Comparison of ENCODE assay signal across 17 cellular contexts in genomic region chr9:123261006-123261677, GRCh38.
"Had no signal": no experiment of that assay in that cellular context is flagged by ENCODE, and none has a peak within 500 bp of the region (broad histone marks: within the 10 kb centered on the region; RNA-seq: fewer than 3 reads in every experiment).

No MANE protein-coding gene starts in this region.

- H3K9me3 ChIP-seq: body of pancreas, esophagus muscularis mucosa, ovary, spleen had no signal

- ATAC-seq: activated CD8-positive, alpha-beta T cell treated with anti-CD3 and anti-CD28 coated beads for 36 hours; body of pancreas; left lobe of liver; naive thymus-derived CD4-positive, alpha-beta T cell; sciatic nerve had no signal

- H3K27ac ChIP-seq: esophagus muscularis mucosa, ovary, spleen had no signal

- H3K4me3 ChIP-seq: body of pancreas, esophagus muscularis mucosa, ovary, spleen had no signal

- H3K27me3 ChIP-seq: body of pancreas, esophagus muscularis mucosa, ovary, spleen had no signal

- DNase-seq: activated CD4-positive, alpha-beta T cell treated with anti-CD3 and anti-CD28 coated beads for 4 hours; activated CD8-positive, alpha-beta memory T cell treated with anti-CD3 and anti-CD28 coated beads, Interleukin-2, amount 50 U/mL, for 4 hours; activated CD8-positive, alpha-beta T cell treated with anti-CD3 and anti-CD28 coated beads for 36 hours; activated gamma-delta T cell treated with Interleukin-2 at 50 U/mL for 16 hours; activated T-cell treated with anti-CD3 and anti-CD28 coated beads, Interleukin-2, amount 50 U/mL, for 48 hours; amygdala; body of pancreas; central memory CD4-positive, alpha-beta T cell; cortex of kidney; effector CD4-positive, alpha-beta T cell; islet precursor cell; naive thymus-derived CD4-positive, alpha-beta T cell; ovary; spleen had no signal

- H3K36me3 ChIP-seq: esophagus muscularis mucosa, ovary, spleen had no signal
